In the genomic region with DNA sequence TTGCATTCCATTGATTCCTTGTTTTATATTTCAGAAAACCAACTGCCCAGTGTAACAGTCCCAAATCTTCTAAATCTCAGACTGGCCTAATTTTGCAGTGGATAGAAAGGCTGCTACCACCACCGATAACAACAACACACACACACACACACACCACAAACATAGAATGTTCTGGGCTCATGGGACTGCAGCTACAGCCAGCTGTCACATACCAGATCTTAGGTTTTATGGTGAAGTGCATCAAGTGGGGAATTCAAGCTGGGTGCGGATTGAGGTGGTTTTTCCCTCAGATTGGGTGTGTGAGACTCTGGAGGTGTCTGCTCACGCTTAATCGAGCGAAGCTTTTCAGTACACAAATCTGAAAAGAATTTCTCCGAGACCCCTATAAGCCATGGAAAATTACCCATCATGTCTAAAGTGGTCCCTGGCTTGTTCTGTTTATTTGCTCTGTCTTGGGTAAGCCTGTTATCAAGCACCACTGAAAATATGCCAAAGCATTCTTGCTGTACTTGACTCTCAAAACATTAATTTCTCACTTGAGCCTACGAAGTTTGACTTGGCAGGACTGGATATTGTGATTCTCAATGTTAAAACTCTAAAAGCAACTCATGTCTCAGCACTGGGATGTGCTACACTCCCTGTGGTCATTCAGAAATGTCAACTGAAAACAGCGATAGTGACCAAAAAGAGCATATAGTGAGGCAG, we compare ENCODE assay signal across 1 cellular context.
TF ChIP-seq lines count a peak whose summit lies in the region.

No MANE protein-coding gene starts in this region.

TF ChIP-seq in K562, 482 proteins besides CTCF, POLR2A, EP300 and RAD21:
- no peak for TF ChIP-seq STAT6 (CRISPR knock-in tag; IDR thresholded peaks at IDR 0.05)
- TF ChIP-seq ATF6 (CRISPR knock-in tag; IDR thresholded peaks at IDR 0.05): no peak
- no peak for TF ChIP-seq ID3 (CRISPR knock-in tag; IDR thresholded peaks at IDR 0.05)
- no peak for TF ChIP-seq ID3 (tag; IDR thresholded peaks at IDR 0.05)
- no peak for TF ChIP-seq SMAD3 (CRISPR knock-in tag; conservative IDR thresholded peaks at IDR 0.05)
- no peak for TF ChIP-seq NUFIP1 (IDR thresholded peaks at IDR 0.05; ENCODE audit: partially characterized antibody)
- TF ChIP-seq ATF2 (CRISPR knock-in tag; IDR thresholded peaks at IDR 0.05): no peak
- TF ChIP-seq HMG20B (CRISPR knock-in tag; IDR thresholded peaks at IDR 0.05): no peak
- no peak for TF ChIP-seq BRF1 (IDR thresholded peaks at IDR 0.05; ENCODE audit: borderline replicate concordance, extremely low read depth, insufficient read length)
- TF ChIP-seq ARID1B (IDR thresholded peaks at IDR 0.05): no peak
- TF ChIP-seq, protein P1, sequence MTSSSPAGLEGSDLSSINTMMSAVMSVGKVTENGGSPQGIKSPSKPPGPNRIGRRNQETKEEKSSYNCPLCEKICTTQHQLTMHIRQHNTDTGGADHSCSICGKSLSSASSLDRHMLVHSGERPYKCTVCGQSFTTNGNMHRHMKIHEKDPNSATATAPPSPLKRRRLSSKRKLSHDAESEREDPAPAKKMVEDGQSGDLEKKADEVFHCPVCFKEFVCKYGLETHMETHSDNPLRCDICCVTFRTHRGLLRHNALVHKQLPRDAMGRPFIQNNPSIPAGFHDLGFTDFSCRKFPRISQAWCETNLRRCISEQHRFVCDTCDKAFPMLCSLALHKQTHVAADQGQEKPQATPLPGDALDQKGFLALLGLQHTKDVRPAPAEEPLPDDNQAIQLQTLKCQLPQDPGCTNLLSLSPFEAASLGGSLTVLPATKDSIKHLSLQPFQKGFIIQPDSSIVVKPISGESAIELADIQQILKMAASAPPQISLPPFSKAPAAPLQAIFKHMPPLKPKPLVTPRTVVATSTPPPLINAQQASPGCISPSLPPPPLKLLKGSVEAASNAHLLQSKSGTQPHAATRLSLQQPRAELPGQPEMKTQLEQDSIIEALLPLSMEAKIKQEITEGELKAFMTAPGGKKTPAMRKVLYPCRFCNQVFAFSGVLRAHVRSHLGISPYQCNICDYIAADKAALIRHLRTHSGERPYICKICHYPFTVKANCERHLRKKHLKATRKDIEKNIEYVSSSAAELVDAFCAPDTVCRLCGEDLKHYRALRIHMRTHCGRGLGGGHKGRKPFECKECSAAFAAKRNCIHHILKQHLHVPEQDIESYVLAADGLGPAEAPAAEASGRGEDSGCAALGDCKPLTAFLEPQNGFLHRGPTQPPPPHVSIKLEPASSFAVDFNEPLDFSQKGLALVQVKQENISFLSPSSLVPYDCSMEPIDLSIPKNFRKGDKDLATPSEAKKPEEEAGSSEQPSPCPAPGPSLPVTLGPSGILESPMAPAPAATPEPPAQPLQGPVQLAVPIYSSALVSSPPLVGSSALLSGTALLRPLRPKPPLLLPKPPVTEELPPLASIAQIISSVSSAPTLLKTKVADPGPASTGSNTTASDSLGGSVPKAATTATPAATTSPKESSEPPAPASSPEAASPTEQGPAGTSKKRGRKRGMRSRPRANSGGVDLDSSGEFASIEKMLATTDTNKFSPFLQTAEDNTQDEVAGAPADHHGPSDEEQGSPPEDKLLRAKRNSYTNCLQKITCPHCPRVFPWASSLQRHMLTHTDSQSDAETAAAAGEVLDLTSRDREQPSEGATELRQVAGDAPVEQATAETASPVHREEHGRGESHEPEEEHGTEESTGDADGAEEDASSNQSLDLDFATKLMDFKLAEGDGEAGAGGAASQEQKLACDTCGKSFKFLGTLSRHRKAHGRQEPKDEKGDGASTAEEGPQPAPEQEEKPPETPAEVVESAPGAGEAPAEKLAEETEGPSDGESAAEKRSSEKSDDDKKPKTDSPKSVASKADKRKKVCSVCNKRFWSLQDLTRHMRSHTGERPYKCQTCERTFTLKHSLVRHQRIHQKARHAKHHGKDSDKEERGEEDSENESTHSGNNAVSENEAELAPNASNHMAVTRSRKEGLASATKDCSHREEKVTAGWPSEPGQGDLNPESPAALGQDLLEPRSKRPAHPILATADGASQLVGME (CRISPR knock-in tag; IDR thresholded peaks at IDR 0.05): no peak
- no peak for TF ChIP-seq SRSF3 (IDR thresholded peaks at IDR 0.05; ENCODE audit: insufficient read depth, low read length)
- TF ChIP-seq ZNF778 (CRISPR knock-in tag; IDR thresholded peaks at IDR 0.05): no peak
- no peak for TF ChIP-seq NCOR1 (IDR thresholded peaks at IDR 0.05)
- TF ChIP-seq ZNF143 (CRISPR knock-in tag; IDR thresholded peaks at IDR 0.05): no peak
- TF ChIP-seq DMBX1 (CRISPR knock-in tag; IDR thresholded peaks at IDR 0.05; ENCODE audit: borderline replicate concordance): no peak
- TF ChIP-seq ATF4 (CRISPR knock-in tag; IDR thresholded peaks at IDR 0.05): no peak
- no peak for TF ChIP-seq SMARCB1 (IDR thresholded peaks at IDR 0.05; ENCODE audit: insufficient read length, low read depth)
- TF ChIP-seq DIDO1 (tag; IDR thresholded peaks at IDR 0.05; ENCODE audit: low read depth): no peak
- TF ChIP-seq FUS (optimal IDR thresholded peaks at IDR 0.05; ENCODE audit: low read depth, low read length): no peak
- no peak for TF ChIP-seq HNRNPH1 (optimal IDR thresholded peaks at IDR 0.05; ENCODE audit: low read depth, low read length)
